Comparison of ENCODE assay signal across 13 cellular contexts in the genomic region with DNA sequence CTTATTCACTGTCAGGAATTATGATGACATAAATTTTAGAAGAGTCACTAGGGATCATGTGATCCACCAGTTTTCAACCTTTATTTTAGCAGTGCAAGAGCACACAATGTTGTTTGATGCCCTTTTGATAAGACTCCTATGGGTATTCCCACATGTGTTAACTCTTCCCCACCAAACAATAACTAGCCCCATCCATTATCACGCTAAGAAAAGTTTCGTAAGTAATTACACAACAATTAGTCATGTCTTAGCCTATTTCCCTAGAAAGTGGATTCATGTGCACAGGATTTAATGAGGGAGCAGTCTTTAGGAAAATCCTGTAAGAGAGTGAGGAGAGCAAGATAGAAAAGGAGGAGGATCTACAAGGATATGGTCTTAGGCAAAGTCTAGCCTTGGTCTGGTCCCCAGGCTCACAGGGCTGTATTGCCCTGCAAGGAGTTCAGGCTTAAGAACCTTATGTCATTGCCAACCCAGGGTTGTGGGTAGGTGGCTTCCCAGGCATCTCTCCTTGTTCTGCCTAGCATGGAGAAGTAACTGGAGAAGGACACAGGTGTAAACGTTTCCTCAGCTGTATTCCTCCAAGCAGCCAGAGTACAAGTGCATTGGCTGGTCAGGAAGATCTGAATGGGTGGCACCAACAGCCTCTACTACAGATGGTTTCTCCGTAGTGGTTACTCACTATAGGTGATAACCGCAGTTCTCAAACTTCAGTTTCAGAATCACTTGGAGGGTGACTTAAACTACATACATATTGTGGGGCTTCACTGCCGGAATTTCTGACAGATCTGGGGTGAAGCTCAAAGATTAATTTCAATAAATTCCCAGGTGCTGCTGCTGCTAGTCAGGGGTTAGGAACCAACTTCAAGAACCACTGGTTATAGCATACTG.
A peak's percentile ranks its signal among the peaks of the same experiment; 100 is the strongest.
DNase-seq lines count a peak whose midpoint lies in the region; ATAC-seq and TF ChIP-seq lines count a peak whose summit lies in the region.
"Had no signal": no experiment of that assay in that cellular context is flagged by ENCODE, and none has a peak within 500 bp of the region (broad histone marks: within the 10 kb centered on the region; RNA-seq: fewer than 3 reads in every experiment).

No MANE protein-coding gene starts in this region.

- POLR2A ChIA-PET in Caco-2 (lab: Charles Lee): no interaction called here

- H3K9me3 Mint-ChIP-seq in neural crest cell (peaks cover 5% of the 10 kb centered on the region), Caco-2 (ENCODE audit: unreplicated experiment) (no peaks in the 10 kb centered on the region)
- H3K9me3 Mint-ChIP-seq: stimulated activated memory B cell treated with anti-CD40 and anti-IgM and Interleukin-4, amounts not matched to agents 10 μg/mL and 1 μg/mL and 100 μg/mL, for 72 hours had no signal

- ATAC-seq in GM18907 (IDR thresholded peaks at IDR 0.05; ENCODE audit: unreplicated experiment): peak; percentile 61
- ATAC-seq: left ventricle myocardium superior; stimulated activated memory B cell treated with anti-CD40 and anti-IgM and Interleukin-4, amounts not matched to agents 10 μg/mL and 1 μg/mL and 100 μg/mL, for 72 hours had no signal

- H3K27me3 Mint-ChIP-seq in neural crest cell (ENCODE audit: low read depth) (no peaks in the 10 kb centered on the region), Caco-2 (ENCODE audit: insufficient read depth, unreplicated experiment) (no peaks in the 10 kb centered on the region)
- H3K27me3 Mint-ChIP-seq: stimulated activated memory B cell treated with anti-CD40 and anti-IgM and Interleukin-4, amounts not matched to agents 10 μg/mL and 1 μg/mL and 100 μg/mL, for 72 hours had no signal

- no peaks in the 10 kb centered on the region for H3K36me3 Mint-ChIP-seq in neural crest cell (ENCODE audit: low read depth)
- no peaks in the 10 kb centered on the region for H3K36me3 Mint-ChIP-seq in Caco-2 (ENCODE audit: insufficient read depth, unreplicated experiment)
- H3K36me3 Mint-ChIP-seq: stimulated activated memory B cell treated with anti-CD40 and anti-IgM and Interleukin-4, amounts not matched to agents 10 μg/mL and 1 μg/mL and 100 μg/mL, for 72 hours had no signal

- TF ChIP-seq CTCF in neural crest cell (conservative IDR thresholded peaks at IDR 0.05) (no peak), GM10266 (IDR thresholded peaks at IDR 0.05; ENCODE audit: control insufficient read depth, insufficient read depth, low read depth, missing control alignments) (no peak), Caco-2 (IDR thresholded peaks at IDR 0.05; ENCODE audit: insufficient read depth in 1 of 2, low read depth in 1 of 2, low read length in 1 of 2, severe bottlenecking in 1 of 2, unreplicated experiment in 1 of 2) (no peak)

- no peak overlapping the region for H3K4me3 Mint-ChIP-seq in neural crest cell
- no peak overlapping the region for H3K4me3 Mint-ChIP-seq in Caco-2 (ENCODE audit: unreplicated experiment)
- H3K4me3 Mint-ChIP-seq: stimulated activated memory B cell treated with anti-CD40 and anti-IgM and Interleukin-4, amounts not matched to agents 10 μg/mL and 1 μg/mL and 100 μg/mL, for 72 hours had no signal

- intact Hi-C loops in Caco-2 (cut with micrococcal nuclease; ENCODE audit: unreplicated experiment): no loop called here

- no peaks in the 10 kb centered on the region for H3K36me3 ChIP-seq in Caco-2 (ENCODE audit: control insufficient read depth, insufficient read depth, low read length)

- no TSS peak for BruUV-seq in Caco-2 (replicated peaks; lab: Mats Ljungman, UMichigan)

- no peaks in the 10 kb centered on the region for H3K9me3 ChIP-seq in Caco-2

- H3K27me3 ChIP-seq in Caco-2 (replicated peaks; ENCODE audit: control insufficient read depth, insufficient read depth, low read length): no peaks in the 10 kb centered on the region

- H3K4me3 ChIP-seq in Caco-2 (ENCODE audit: low read depth, low read length): no peak overlapping the region
- H3K4me3 ChIP-seq: PC-9 had no signal

- H3K4me1 ChIP-seq in Caco-2: no peaks in the 10 kb centered on the region

- DNase-seq in HCEC 1CT (peak; percentile 64), RPMI7951 (ENCODE audit: low read depth) (peak; percentile 64), neural crest cell (ENCODE audit: low read depth, low spot score) (no peak), GM10266 (ENCODE audit: extremely low spot score) (no peak), Ammon's horn (ENCODE audit: low spot score) (no peak), Caco-2 (no peak)
- DNase-seq: amygdala; KG1; left ventricle myocardium superior; PC-9; stimulated activated CD4-positive, alpha-beta T cell treated with anti-CD3 and anti-CD28 coated beads, Interleukin-1b, Interleukin-23, amount 100 ng/mL, for 48 hours had no signal

- H3K27ac Mint-ChIP-seq in neural crest cell (ENCODE audit: unreplicated experiment) (peak overlapping the region; percentile 40), Caco-2 (ENCODE audit: unreplicated experiment) (no peak overlapping the region)
- H3K27ac Mint-ChIP-seq: stimulated activated memory B cell treated with anti-CD40 and anti-IgM and Interleukin-4, amounts not matched to agents 10 μg/mL and 1 μg/mL and 100 μg/mL, for 72 hours had no signal

- no peaks in the 10 kb centered on the region for H3K4me1 Mint-ChIP-seq in neural crest cell
- H3K4me1 Mint-ChIP-seq in Caco-2 (ENCODE audit: low read depth, unreplicated experiment): peaks cover 7% of the 10 kb centered on the region
- H3K4me1 Mint-ChIP-seq: stimulated activated memory B cell treated with anti-CD40 and anti-IgM and Interleukin-4, amounts not matched to agents 10 μg/mL and 1 μg/mL and 100 μg/mL, for 72 hours had no signal

- CTCF ChIA-PET in Caco-2 (lab: Charles Lee): no interaction called here

Comparison
In these comparisons a context has a peak if more than half of its experiments do, and no peak if none do; other contexts are left out.
1. DNase-seq: peak in HCEC 1CT (single experiment) and RPMI7951 (single experiment); none in neural crest cell (single experiment), GM10266 (single experiment), Ammon's horn (single experiment) and Caco-2 (0 of 2).